Comparison of ENCODE assay signal across 1 cellular context in the genomic region with DNA sequence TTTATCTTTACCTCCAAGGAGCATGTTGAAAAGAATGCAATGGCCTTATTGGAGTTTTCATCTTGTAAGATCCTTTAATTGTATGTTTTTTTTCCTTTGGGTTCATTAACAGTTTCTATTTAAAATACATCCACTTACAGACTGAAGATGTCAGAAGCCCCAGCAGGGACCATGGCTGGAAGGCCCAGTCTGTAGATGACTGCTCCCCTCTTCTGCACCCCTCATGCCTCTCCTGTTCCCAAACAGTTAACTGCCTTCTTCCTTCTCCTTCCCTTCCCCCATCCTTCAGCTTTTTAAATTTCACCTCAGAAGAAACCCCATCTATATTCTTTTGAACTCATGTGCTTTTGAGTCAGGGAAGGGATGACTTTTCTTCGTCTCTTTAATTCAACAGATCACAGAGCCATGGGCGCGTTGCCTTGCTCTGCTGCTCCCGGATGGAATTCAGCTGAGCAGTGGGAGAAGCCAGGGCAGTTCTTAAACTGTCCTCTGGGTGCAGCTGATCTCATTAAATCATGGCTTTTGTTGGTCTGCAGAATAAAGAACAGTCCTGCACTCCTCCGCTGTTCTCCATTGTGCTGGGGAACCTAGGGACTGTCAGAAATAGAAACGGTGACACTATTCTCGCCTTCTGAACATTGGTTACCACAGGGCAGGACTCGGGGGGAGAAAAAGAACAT.
TF ChIP-seq lines count a peak whose summit lies in the region.

No MANE protein-coding gene starts in this region.

TF ChIP-seq in WTC11, 78 proteins besides CTCF, POLR2A, EP300 and RAD21 (continued from another document):
- TF ChIP-seq HMGXB4 (CRISPR knock-in tag; IDR thresholded peaks at IDR 0.05) = no peak
- no peak for TF ChIP-seq OVOL2 (CRISPR knock-in tag; IDR thresholded peaks at IDR 0.05; ENCODE audit: borderline replicate concordance)
- TF ChIP-seq, protein P1, sequence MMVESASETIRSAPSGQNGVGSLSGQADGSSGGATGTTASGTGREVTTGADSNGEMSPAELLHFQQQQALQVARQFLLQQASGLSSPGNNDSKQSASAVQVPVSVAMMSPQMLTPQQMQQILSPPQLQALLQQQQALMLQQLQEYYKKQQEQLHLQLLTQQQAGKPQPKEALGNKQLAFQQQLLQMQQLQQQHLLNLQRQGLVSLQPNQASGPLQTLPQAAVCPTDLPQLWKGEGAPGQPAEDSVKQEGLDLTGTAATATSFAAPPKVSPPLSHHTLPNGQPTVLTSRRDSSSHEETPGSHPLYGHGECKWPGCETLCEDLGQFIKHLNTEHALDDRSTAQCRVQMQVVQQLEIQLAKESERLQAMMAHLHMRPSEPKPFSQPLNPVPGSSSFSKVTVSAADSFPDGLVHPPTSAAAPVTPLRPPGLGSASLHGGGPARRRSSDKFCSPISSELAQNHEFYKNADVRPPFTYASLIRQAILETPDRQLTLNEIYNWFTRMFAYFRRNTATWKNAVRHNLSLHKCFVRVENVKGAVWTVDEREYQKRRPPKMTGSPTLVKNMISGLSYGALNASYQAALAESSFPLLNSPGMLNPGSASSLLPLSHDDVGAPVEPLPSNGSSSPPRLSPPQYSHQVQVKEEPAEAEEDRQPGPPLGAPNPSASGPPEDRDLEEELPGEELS (CRISPR knock-in tag; IDR thresholded peaks at IDR 0.05) = no peak
- TF ChIP-seq USF1 (CRISPR knock-in tag; IDR thresholded peaks at IDR 0.05) = no peak
- TF ChIP-seq, protein P2, sequence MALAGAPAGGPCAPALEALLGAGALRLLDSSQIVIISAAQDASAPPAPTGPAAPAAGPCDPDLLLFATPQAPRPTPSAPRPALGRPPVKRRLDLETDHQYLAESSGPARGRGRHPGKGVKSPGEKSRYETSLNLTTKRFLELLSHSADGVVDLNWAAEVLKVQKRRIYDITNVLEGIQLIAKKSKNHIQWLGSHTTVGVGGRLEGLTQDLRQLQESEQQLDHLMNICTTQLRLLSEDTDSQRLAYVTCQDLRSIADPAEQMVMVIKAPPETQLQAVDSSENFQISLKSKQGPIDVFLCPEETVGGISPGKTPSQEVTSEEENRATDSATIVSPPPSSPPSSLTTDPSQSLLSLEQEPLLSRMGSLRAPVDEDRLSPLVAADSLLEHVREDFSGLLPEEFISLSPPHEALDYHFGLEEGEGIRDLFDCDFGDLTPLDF (CRISPR knock-in tag; IDR thresholded peaks at IDR 0.05) = no peak
- TF ChIP-seq SMAD4 (CRISPR knock-in tag; IDR thresholded peaks at IDR 0.05) = no peak
- TF ChIP-seq, protein P3, sequence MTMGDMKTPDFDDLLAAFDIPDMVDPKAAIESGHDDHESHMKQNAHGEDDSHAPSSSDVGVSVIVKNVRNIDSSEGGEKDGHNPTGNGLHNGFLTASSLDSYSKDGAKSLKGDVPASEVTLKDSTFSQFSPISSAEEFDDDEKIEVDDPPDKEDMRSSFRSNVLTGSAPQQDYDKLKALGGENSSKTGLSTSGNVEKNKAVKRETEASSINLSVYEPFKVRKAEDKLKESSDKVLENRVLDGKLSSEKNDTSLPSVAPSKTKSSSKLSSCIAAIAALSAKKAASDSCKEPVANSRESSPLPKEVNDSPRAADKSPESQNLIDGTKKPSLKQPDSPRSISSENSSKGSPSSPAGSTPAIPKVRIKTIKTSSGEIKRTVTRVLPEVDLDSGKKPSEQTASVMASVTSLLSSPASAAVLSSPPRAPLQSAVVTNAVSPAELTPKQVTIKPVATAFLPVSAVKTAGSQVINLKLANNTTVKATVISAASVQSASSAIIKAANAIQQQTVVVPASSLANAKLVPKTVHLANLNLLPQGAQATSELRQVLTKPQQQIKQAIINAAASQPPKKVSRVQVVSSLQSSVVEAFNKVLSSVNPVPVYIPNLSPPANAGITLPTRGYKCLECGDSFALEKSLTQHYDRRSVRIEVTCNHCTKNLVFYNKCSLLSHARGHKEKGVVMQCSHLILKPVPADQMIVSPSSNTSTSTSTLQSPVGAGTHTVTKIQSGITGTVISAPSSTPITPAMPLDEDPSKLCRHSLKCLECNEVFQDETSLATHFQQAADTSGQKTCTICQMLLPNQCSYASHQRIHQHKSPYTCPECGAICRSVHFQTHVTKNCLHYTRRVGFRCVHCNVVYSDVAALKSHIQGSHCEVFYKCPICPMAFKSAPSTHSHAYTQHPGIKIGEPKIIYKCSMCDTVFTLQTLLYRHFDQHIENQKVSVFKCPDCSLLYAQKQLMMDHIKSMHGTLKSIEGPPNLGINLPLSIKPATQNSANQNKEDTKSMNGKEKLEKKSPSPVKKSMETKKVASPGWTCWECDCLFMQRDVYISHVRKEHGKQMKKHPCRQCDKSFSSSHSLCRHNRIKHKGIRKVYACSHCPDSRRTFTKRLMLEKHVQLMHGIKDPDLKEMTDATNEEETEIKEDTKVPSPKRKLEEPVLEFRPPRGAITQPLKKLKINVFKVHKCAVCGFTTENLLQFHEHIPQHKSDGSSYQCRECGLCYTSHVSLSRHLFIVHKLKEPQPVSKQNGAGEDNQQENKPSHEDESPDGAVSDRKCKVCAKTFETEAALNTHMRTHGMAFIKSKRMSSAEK (CRISPR knock-in tag; IDR thresholded peaks at IDR 0.05; ENCODE audit: borderline replicate concordance) = no peak
